8 cellular contexts compared by ENCODE assay signal in the genomic region with DNA sequence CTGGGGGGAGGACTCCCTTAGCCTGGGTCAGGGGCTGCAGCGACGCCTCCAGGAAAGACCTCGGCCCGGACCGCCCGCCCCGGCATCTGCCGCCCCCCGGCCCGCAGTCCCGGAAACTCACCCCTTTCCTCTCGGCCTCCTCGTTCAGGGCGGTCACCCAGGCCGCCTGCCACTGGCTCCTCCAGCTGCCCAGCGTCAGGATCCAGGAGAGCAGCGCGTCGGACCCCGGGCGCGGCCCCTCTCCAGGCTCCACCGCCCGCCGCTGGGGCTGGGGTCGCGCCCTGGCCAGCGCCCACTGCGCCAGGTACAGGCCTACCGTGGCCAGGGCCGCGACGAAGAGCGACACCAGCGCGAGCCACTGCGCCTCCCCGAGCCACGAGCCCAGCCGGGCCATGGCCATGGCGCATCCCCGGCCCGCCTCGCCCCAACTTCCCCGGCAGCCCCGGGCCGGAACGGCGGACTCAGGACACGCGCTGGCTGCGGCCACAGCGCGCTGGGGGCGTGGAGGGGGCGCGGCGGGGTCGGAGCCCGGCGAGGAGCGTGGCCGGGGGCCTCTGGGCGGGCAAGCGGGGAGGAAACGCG. TPM values are rescaled to one million over a fixed set of nuclear protein-coding genes. Genes with fewer than 3 reads are reported as not detected.
A peak's percentile ranks its signal among the peaks of the same experiment; 100 is the strongest.
DNase-seq lines count a peak whose midpoint lies in the region; ATAC-seq and TF ChIP-seq lines count a peak whose summit lies in the region.

No MANE protein-coding gene starts in this region.

- H3K27ac ChIP-seq in HCT116 (ENCODE audit: low read depth, low read length) (peak overlapping the region; percentile 78; the same call in 1 of the 2 replicates), smooth muscle cell (ENCODE audit: low read depth) (no peak overlapping the region)

- no peak overlapping the region for H3K27ac Mint-ChIP-seq in activated naive CD4-positive, alpha-beta T cell treated with anti-CD3 and anti-CD28 coated beads, Interleukin-2, amount 50 U/mL, for 72 hours

- ATAC-seq in HCT116: peak; percentile 30
- peak; percentile 46 to 52 for ATAC-seq in activated naive CD4-positive, alpha-beta T cell treated with anti-CD3 and anti-CD28 coated beads, Interleukin-2, amount 50 U/mL, for 72 hours

- peak overlapping the region; percentile 96 for H3K4me2 ChIP-seq in HCT116 (ENCODE audit: low read length)
- peak overlapping the region; percentile 92 for H3K4me2 ChIP-seq in smooth muscle cell

- H3K79me2 ChIP-seq in HCT116 (ENCODE audit: insufficient read depth, low read length): peaks cover 50% of the 10 kb centered on the region
- H3K79me2 ChIP-seq in smooth muscle cell (ENCODE audit: low read depth): no peaks in the 10 kb centered on the region

- H3K4me1 ChIP-seq in ES-I3 (ENCODE audit: insufficient read depth, low read length): peaks cover 30% of the 10 kb centered on the region
- H3K4me1 ChIP-seq in HCT116 (ENCODE audit: control insufficient read depth in 1 of 2, insufficient read depth in 2 of 2, low read length in 2 of 2): peaks cover 34 to 49% of the 10 kb centered on the region in 2 experiments
- H3K4me1 ChIP-seq in iPS-15b (ENCODE audit: control insufficient read depth, insufficient read depth, low read length): peaks cover 15% of the 10 kb centered on the region
- H3K4me1 ChIP-seq in smooth muscle cell (ENCODE audit: low read depth): peaks cover 21% of the 10 kb centered on the region
- peaks cover 15% of the 10 kb centered on the region for H3K4me1 ChIP-seq in BE2C

- H3K9me3 ChIP-seq in ES-I3 (ENCODE audit: control insufficient read depth, insufficient read depth, low read length): no peaks in the 10 kb centered on the region
- H3K9me3 ChIP-seq in HCT116 (ENCODE audit: control insufficient read depth in 1 of 2, insufficient read depth in 1 of 2, low read depth in 1 of 2, low read length in 2 of 2): no peaks in the 10 kb centered on the region
- no peaks in the 10 kb centered on the region for H3K9me3 ChIP-seq in iPS-15b (ENCODE audit: control insufficient read depth, insufficient read depth, low read length)
- no peaks in the 10 kb centered on the region for H3K9me3 ChIP-seq in smooth muscle cell (replicated peaks; ENCODE audit: low read depth)
- H3K9me3 ChIP-seq in BE2C: no peaks in the 10 kb centered on the region

- H3K4me3 ChIP-seq in HCT116 (replicated peaks in 1 of 2; ENCODE audit: low read depth in 1 of 2, low read length in 2 of 2): peak overlapping the region; percentile 68 to 83
- H3K4me3 ChIP-seq in iPS-15b (ENCODE audit: low read depth, low read length): peak overlapping the region; percentile 47
- peak overlapping the region; percentile 58 for H3K4me3 ChIP-seq in smooth muscle cell
- H3K4me3 ChIP-seq in BE2C (ENCODE audit: low read depth, low read length): no peak overlapping the region

- DNase-seq in HCT116 (ENCODE audit: low read depth, low spot score): no peak
- peak in 1 of 2 donors; percentile 31 for DNase-seq in activated naive CD4-positive, alpha-beta T cell treated with anti-CD3 and anti-CD28 coated beads, Interleukin-2, amount 50 U/mL, for 72 hours (ENCODE audit: low spot score in 2 of 2)
- DNase-seq in smooth muscle cell (lab: John Stamatoyannopoulos, UW; ENCODE audit: unreplicated experiment): no peak
- no peak for DNase-seq in NCI-H2107 treated with DMSO at 0.1 percent for 48 hours (lab: John Stamatoyannopoulos, UW; ENCODE audit: unreplicated experiment)
- no peak for DNase-seq in GF-D8 (lab: John Stamatoyannopoulos, UW)
- DNase-seq in BE2C: no peak

- no peaks in the 10 kb centered on the region for H3K36me3 ChIP-seq in ES-I3 (ENCODE audit: insufficient read depth, low read length)
- H3K36me3 ChIP-seq in HCT116 (ENCODE audit: control insufficient read depth in 1 of 2, insufficient read depth in 2 of 2, low read length in 2 of 2): 0 out of 4 replicates have a peak, but pooled peaks cover 0 to 4% of the 10 kb centered on the region in 2 experiments
- no peaks in the 10 kb centered on the region for H3K36me3 ChIP-seq in iPS-15b (ENCODE audit: control insufficient read depth, insufficient read depth, low read length)
- no peaks in the 10 kb centered on the region for H3K36me3 ChIP-seq in smooth muscle cell (ENCODE audit: low read depth)
- no peaks in the 10 kb centered on the region for H3K36me3 ChIP-seq in BE2C

- CTCF ChIA-PET in HCT116 (lab: Charles Lee): no interaction called here

- peaks cover 19% of the 10 kb centered on the region for H3F3A ChIP-seq in smooth muscle cell (ENCODE audit: low read depth)

- H2AFZ ChIP-seq in HCT116 (ENCODE audit: low read depth, low read length, poor library complexity, severe bottlenecking) (no peak overlapping the region), smooth muscle cell (ENCODE audit: low read depth) (peak overlapping the region; percentile 79)

- TF ChIP-seq CTCF in HCT116 (IDR thresholded peaks at IDR 0.05 in 2 of 3, conservative IDR thresholded peaks at IDR 0.05 in 1 of 3; ENCODE audit: borderline replicate concordance in 1 of 3, insufficient read depth in 1 of 3, low read depth in 2 of 3, low read length in 2 of 3): no peak
- TF ChIP-seq CTCF in smooth muscle cell (IDR thresholded peaks at IDR 0.05; ENCODE audit: borderline replicate concordance, insufficient read depth, poor library complexity, severe bottlenecking): no peak
- no peak for TF ChIP-seq CTCF in BE2C (IDR thresholded peaks at IDR 0.05; ENCODE audit: low read depth, low read length)

- TF ChIP-seq POLR2A in HCT116 (IDR thresholded peaks at IDR 0.05; ENCODE audit: borderline replicate concordance, extremely low read depth, insufficient read depth, insufficient read length): no peak

- H3K27me3 ChIP-seq in HCT116 (ENCODE audit: insufficient read depth, low read length) (no peaks in the 10 kb centered on the region), iPS-15b (ENCODE audit: control insufficient read depth, insufficient read depth, low read length) (peaks cover 12% of the 10 kb centered on the region), smooth muscle cell (ENCODE audit: low read depth) (no peaks in the 10 kb centered on the region), BE2C (no peaks in the 10 kb centered on the region)

- H3K36me3 Mint-ChIP-seq in activated naive CD4-positive, alpha-beta T cell treated with anti-CD3 and anti-CD28 coated beads, Interleukin-2, amount 50 U/mL, for 72 hours: peaks cover 0 to 4% of the 10 kb centered on the region in 2 donors

- intact Hi-C loops in HCT116 (cut with micrococcal nuclease): loop anchor here (5.0 kb wide), 1 partner anchor 76 kb away; the partner anchor contains the start of gene PRDM15

- RAD21 ChIA-PET in HCT116 (lab: Charles Lee; ENCODE audit: low non-redundant PET in 1 of 2, low total read pairs in 2 of 2, uncharacterized antibody in 2 of 2, unreplicated experiment in 2 of 2): no interaction called here

- H4K20me1 ChIP-seq in HCT116 (ENCODE audit: insufficient read depth) (0 out of 2 replicates have a peak, but pooled peaks cover 4% of the 10 kb centered on the region), smooth muscle cell (ENCODE audit: low read depth) (peaks cover 4% of the 10 kb centered on the region)

- POLR2A ChIA-PET in HCT116 (lab: Charles Lee): no interaction called here

- TF ChIP-seq RAD21 in HCT116 (IDR thresholded peaks at IDR 0.05; ENCODE audit: low read depth): no peak

- no peaks in the 10 kb centered on the region for H3K9me2 ChIP-seq in HCT116 (ENCODE audit: insufficient read depth)

- H3K9ac ChIP-seq in ES-I3 (ENCODE audit: low read depth, low read length) (peak overlapping the region; percentile 58; the same call in 1 of the 2 replicates), HCT116 (ENCODE audit: low read length) (peak overlapping the region; percentile 88), iPS-15b (ENCODE audit: low read depth, low read length) (no peak overlapping the region), smooth muscle cell (ENCODE audit: low read depth) (no peak overlapping the region)

- H3K9me3 Mint-ChIP-seq in activated naive CD4-positive, alpha-beta T cell treated with anti-CD3 and anti-CD28 coated beads, Interleukin-2, amount 50 U/mL, for 72 hours: no peaks in the 10 kb centered on the region

- no TSS peak for BruUV-seq in HCT116 (replicated peaks; lab: Mats Ljungman, UMichigan)

- 1% methylated on average over 29 of the region's 67 CpGs for WGBS in smooth muscle cell (ENCODE audit: low lambda C conversion rate)

TF ChIP-seq in HCT116, 20 proteins besides CTCF, POLR2A, EP300 and RAD21 (continues in another document):
- no peak for TF ChIP-seq EZH2phosphoT487 (IDR thresholded peaks at IDR 0.05; ENCODE audit: borderline replicate concordance)
- TF ChIP-seq SP1 (IDR thresholded peaks at IDR 0.05; ENCODE audit: low read depth): no peak
- TF ChIP-seq SRF (IDR thresholded peaks at IDR 0.05; ENCODE audit: low read depth): no peak
- no peak for TF ChIP-seq SIN3A (IDR thresholded peaks at IDR 0.05; ENCODE audit: low read depth)
- no peak for TF ChIP-seq TCF7L2 (IDR thresholded peaks at IDR 0.05; ENCODE audit: borderline replicate concordance, extremely low read depth, insufficient read depth, insufficient read length)
- no peak for TF ChIP-seq ZNF274 (IDR thresholded peaks at IDR 0.05; ENCODE audit: low read depth, low read length)

RNA-seq across cellular contexts. Expression of gene C2CD2, which starts 0.5 kb away (rescaled TPM):
- total RNA-seq in HCT116 (2021; ENCODE audit: unreplicated experiment): 22.0 TPM
- 13.1 and 13.2 TPM in 2 replicates for polyA plus RNA-seq in HCT116 (2012)
- total RNA-seq in activated naive CD4-positive, alpha-beta T cell treated with anti-CD3 and anti-CD28 coated beads, Interleukin-2, amount 50 U/mL, for 72 hours: 10 to 100 TPM; 15.8 to 24.7 TPM
- 6.1 and 6.2 TPM in 2 replicates for total RNA-seq in smooth muscle cell
- polyA plus RNA-seq in smooth muscle cell: 3.4 and 4.2 TPM in 2 replicates
- 0.40 TPM for polyA plus RNA-seq in BE2C (2012; ENCODE audit: insufficient read depth, insufficient read length, low read depth)

RNA-seq across cellular contexts. Expression of gene ZBTB21, which starts 56.8 kb away (rescaled TPM):
- total RNA-seq in HCT116 (2021; ENCODE audit: unreplicated experiment) (28.7 TPM), smooth muscle cell (22.5 and 24.1 TPM in 2 replicates)
- 9.9 and 10.5 TPM in 2 replicates for polyA plus RNA-seq in HCT116 (2012)
- 10 to 100 TPM; 28.6 to 61.0 TPM for total RNA-seq in activated naive CD4-positive, alpha-beta T cell treated with anti-CD3 and anti-CD28 coated beads, Interleukin-2, amount 50 U/mL, for 72 hours
- 6.2 and 8.4 TPM in 2 replicates for polyA plus RNA-seq in smooth muscle cell
- 14.7 TPM for polyA plus RNA-seq in BE2C (2012; ENCODE audit: insufficient read depth, insufficient read length, low read depth)

Comparison
In these comparisons a context has a peak if more than half of its experiments do, and no peak if none do; other contexts are left out.
1. H3K9ac ChIP-seq: peak in ES-I3 (single experiment) and HCT116 (single experiment); none in iPS-15b (single experiment) and smooth muscle cell (single experiment).